In the genomic region with DNA sequence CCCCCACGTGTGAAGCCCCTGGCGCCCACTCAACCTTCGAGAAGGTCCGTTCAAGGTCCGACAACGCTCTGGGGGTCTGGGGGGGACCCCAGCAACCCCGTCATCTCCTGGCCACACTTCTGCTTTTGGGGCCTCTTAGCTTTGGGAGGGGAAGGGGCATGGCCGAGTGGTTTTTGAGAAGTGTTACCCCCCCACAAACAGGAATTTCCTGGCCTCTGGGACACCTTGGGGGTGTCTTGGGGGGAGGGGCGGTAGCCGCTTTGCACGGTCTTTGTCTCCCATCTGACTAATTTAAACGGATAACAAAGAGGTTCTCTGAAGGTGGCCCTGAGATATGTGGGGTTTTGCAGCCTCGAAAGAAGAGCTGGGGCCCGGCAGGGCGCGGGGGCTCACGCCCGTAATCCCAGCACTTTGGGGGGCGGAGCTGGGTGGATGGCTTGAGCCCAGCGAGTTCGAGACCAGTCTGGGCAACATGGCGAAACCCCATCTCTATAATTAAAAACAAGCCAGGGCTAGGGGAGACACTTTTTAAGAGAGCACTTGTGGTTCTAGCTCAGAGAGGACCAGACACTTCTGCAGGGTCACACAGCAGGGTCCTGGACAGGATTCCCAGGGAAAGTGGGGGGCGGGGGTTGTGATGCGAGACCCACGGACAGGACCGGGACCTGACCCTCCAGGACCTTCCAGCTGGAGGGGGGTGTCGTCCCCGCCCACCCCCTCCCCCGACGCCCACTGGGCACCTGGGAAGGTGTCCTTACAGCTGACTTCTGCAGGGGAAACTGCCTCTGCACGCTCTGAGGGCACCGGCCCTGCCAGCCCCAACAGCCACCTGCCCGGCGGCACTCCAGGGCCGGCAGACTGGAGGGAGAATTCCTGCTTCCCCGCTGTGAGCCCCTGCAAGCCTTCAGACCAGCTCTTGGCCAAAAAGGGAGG, we compare ENCODE assay signal across 8 cellular contexts. TPM values are rescaled to one million over a fixed set of nuclear protein-coding genes. Genes with fewer than 3 reads are reported as not detected.
DNase-seq lines count a peak whose midpoint lies in the region; ATAC-seq and TF ChIP-seq lines count a peak whose summit lies in the region.

No MANE protein-coding gene starts in this region.

- H3K4me1 ChIP-seq in neuronal stem cell (ENCODE audit: control insufficient read depth in 2 of 2, insufficient read depth in 1 of 2, low read depth in 1 of 2, low read length in 2 of 2), result peaks cover 5 to 11% of the 10 kb centered on the region in 2 donors

- no peak overlapping the region for H3K4ac ChIP-seq in neuronal stem cell (ENCODE audit: low read length)

- no CpG with 5 or more reads among the region's 36 CpGs for WGBS in neuronal stem cell (ENCODE audit: extremely low coverage in 2 of 2, insufficient read length in 2 of 2, insufficient replicate concordance in 1 of 2), 2 donors

- peak overlapping the region; percentile 75 for H3K23ac ChIP-seq in neuronal stem cell (ENCODE audit: low read depth, low read length, poor library complexity)

- H3K9me3 Mint-ChIP-seq in WTC11, result no peaks in the 10 kb centered on the region

- H3K4me3 ChIP-seq in AG10803 (ENCODE audit: low read length) (peak overlapping the region; percentile 97), neuronal stem cell (ENCODE audit: low read length in 2 of 2) (peak overlapping the region; percentile 97 to 99)

- H2AK5ac ChIP-seq in neuronal stem cell (ENCODE audit: low read depth, low read length), result peak overlapping the region; percentile 96

- peaks cover 3% of the 10 kb centered on the region for H3K4me1 Mint-ChIP-seq in WTC11

- peak overlapping the region; percentile 95 for H2AFZ ChIP-seq in neuronal stem cell (ENCODE audit: low read length)

- H2BK5ac ChIP-seq in neuronal stem cell (ENCODE audit: low read length), result peak overlapping the region; percentile 4

- peak overlapping the region; percentile 90 for H3K9ac ChIP-seq in neuronal stem cell (ENCODE audit: low read depth, low read length, poor library complexity)

- peak overlapping the region; percentile 99 for H2BK120ac ChIP-seq in neuronal stem cell (ENCODE audit: low read depth, low read length)

- peaks cover 9 to 22% of the 10 kb centered on the region in 2 donors for H3K36me3 ChIP-seq in neuronal stem cell (replicated peaks in 1 of 2; ENCODE audit: control insufficient read depth in 2 of 2, insufficient read depth in 2 of 2, low read length in 2 of 2)

- CTCF ChIA-PET in WTC11 (lab: Charles Lee), result interaction anchor here (0.5 to 4.3 kb wide), 13 partner anchors 11 to 508 kb away, joined by 3 to 33 read pairs (median 4); partner anchors contain the start of genes ABCA7 and ARHGAP45

- H3K9me3 ChIP-seq in neuronal stem cell (replicated peaks in 1 of 2; ENCODE audit: control insufficient read depth in 2 of 2, insufficient read depth in 1 of 2, low read depth in 1 of 2, low read length in 2 of 2), result no peaks in the 10 kb centered on the region

- H3K27me3 Mint-ChIP-seq in WTC11 (ENCODE audit: low read depth), result no peaks in the 10 kb centered on the region

- in situ Hi-C loops in GM13976 (cut with MboI; ENCODE audit: low sequenced_read_pairs, unreplicated experiment), result no loop called here

- DNase-seq in AG10803 (ENCODE audit: low read depth) (no peak), HCEC 1CT (peak; percentile 30), WTC11 (ENCODE audit: low spot score) (no peak), fibroblast of gingiva (ENCODE audit: low read depth) (peak; percentile 35), neuronal stem cell (ENCODE audit: low spot score) (peak; percentile 57), AG08395 (ENCODE audit: low spot score) (no peak), GM13976 (ENCODE audit: low spot score) (no peak)

- H3K27me3 ChIP-seq in neuronal stem cell (ENCODE audit: control insufficient read depth in 3 of 3, insufficient read depth in 3 of 3, low read depth in 1 of 3, low read length in 3 of 3), result peaks cover 0 to under 1% (median 0%) of the 10 kb centered on the region in 3 experiments

- peak overlapping the region; percentile 63 for H3K14ac ChIP-seq in neuronal stem cell (ENCODE audit: low read length)

- peak overlapping the region; percentile 88 for H3K27ac Mint-ChIP-seq in WTC11

- no peak overlapping the region for H4K8ac ChIP-seq in neuronal stem cell (ENCODE audit: low read depth, low read length)

- H2BK15ac ChIP-seq in neuronal stem cell (ENCODE audit: low read length), result peak overlapping the region; percentile 85

- H3K36me3 Mint-ChIP-seq in WTC11, result peaks cover 12% of the 10 kb centered on the region

- peak overlapping the region; percentile 93 for H3K27ac ChIP-seq in neuronal stem cell (replicated peaks; ENCODE audit: low read length)

- peak overlapping the region; percentile 92 for H3K4me3 Mint-ChIP-seq in WTC11

- POLR2A ChIA-PET in WTC11 (lab: Charles Lee), result interaction anchor here (0.7 to 6.8 kb wide), 12 partner anchors 8 to 105 kb away, joined by 3 to 70 read pairs (median 4); partner anchors contain the start of genes ABCA7 and ARHGAP45

- peak overlapping the region; percentile 82 for H2BK12ac ChIP-seq in neuronal stem cell (ENCODE audit: low read length)

- peak overlapping the region; percentile 89 for H4K91ac ChIP-seq in neuronal stem cell (ENCODE audit: low read depth, low read length, poor library complexity)

- peak overlapping the region; percentile 97 for H3K18ac ChIP-seq in neuronal stem cell (ENCODE audit: low read length)

- TF ChIP-seq CTCF in AG10803 (conservative IDR thresholded peaks at IDR 0.05; ENCODE audit: low read length), result no peak
- no peak for TF ChIP-seq CTCF in WTC11 (IDR thresholded peaks at IDR 0.05)
- TF ChIP-seq CTCF in GM13976 (IDR thresholded peaks at IDR 0.05; ENCODE audit: borderline replicate concordance, control extremely low read depth, extremely low read depth, insufficient read depth, missing control alignments), result no peak

- ATAC-seq in WTC11 (no peak), GM21423 (IDR thresholded peaks at IDR 0.05; ENCODE audit: unreplicated experiment) (no peak)

- H3K4me2 ChIP-seq in neuronal stem cell (ENCODE audit: insufficient read depth, low read length, poor library complexity, severe bottlenecking), result peak overlapping the region; percentile 81

- peaks cover 10% of the 10 kb centered on the region for H3K79me1 ChIP-seq in neuronal stem cell (ENCODE audit: low read depth, low read length)

TF ChIP-seq in WTC11, 78 proteins besides CTCF, POLR2A, EP300 and RAD21 (continues in another document):
- TF ChIP-seq TEAD4 (CRISPR knock-in tag; IDR thresholded peaks at IDR 0.05) (0 out of 2 replicates have a peak, but pooled peaks have one; percentile 10), IRF2 (CRISPR knock-in tag; IDR thresholded peaks at IDR 0.05; ENCODE audit: borderline replicate concordance, low read depth) (no peak), SMAD4 (CRISPR knock-in tag; IDR thresholded peaks at IDR 0.05) (no peak), NR3C1 (CRISPR knock-in tag; conservative IDR thresholded peaks at IDR 0.05; ENCODE audit: low read depth) (no peak), ZNF317 (CRISPR knock-in tag; IDR thresholded peaks at IDR 0.05; ENCODE audit: borderline replicate concordance, low read depth) (no peak), EMX1 (CRISPR knock-in tag; IDR thresholded peaks at IDR 0.05) (no peak), ZNF671 (CRISPR knock-in tag; IDR thresholded peaks at IDR 0.05) (0 out of 2 replicates have a peak, but pooled peaks have one; percentile 35), ZNF219 (CRISPR knock-in tag; IDR thresholded peaks at IDR 0.05; ENCODE audit: borderline replicate concordance) (no peak), MYBL2 (CRISPR knock-in tag; IDR thresholded peaks at IDR 0.05) (no peak), FOXK1 (CRISPR knock-in tag; IDR thresholded peaks at IDR 0.05) (no peak)
- TF ChIP-seq, protein P1, sequence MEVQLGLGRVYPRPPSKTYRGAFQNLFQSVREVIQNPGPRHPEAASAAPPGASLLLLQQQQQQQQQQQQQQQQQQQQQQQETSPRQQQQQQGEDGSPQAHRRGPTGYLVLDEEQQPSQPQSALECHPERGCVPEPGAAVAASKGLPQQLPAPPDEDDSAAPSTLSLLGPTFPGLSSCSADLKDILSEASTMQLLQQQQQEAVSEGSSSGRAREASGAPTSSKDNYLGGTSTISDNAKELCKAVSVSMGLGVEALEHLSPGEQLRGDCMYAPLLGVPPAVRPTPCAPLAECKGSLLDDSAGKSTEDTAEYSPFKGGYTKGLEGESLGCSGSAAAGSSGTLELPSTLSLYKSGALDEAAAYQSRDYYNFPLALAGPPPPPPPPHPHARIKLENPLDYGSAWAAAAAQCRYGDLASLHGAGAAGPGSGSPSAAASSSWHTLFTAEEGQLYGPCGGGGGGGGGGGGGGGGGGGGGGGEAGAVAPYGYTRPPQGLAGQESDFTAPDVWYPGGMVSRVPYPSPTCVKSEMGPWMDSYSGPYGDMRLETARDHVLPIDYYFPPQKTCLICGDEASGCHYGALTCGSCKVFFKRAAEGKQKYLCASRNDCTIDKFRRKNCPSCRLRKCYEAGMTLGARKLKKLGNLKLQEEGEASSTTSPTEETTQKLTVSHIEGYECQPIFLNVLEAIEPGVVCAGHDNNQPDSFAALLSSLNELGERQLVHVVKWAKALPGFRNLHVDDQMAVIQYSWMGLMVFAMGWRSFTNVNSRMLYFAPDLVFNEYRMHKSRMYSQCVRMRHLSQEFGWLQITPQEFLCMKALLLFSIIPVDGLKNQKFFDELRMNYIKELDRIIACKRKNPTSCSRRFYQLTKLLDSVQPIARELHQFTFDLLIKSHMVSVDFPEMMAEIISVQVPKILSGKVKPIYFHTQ (CRISPR knock-in tag; IDR thresholded peaks at IDR 0.05), result no peak

RNA-seq across cellular contexts. Expression of gene CNN2, which starts 0.9 kb away (rescaled TPM):
- total RNA-seq in WTC11 (2021), result 387 to 391 TPM (median 390 TPM) in 3 replicates
- polyA plus RNA-seq in neuronal stem cell (2013, experiment 1 of 2), result 235 TPM
- 243 TPM for polyA plus RNA-seq in neuronal stem cell (2013, experiment 2 of 2)

RNA-seq across cellular contexts. Expression of gene RNU6-2, which starts 6.0 kb away (rescaled TPM):
- total RNA-seq in WTC11 (2021), result not detected in 3 replicates
- polyA plus RNA-seq in neuronal stem cell (2013, experiment 1 of 2), result not detected
- not detected for polyA plus RNA-seq in neuronal stem cell (2013, experiment 2 of 2)

RNA-seq across cellular contexts. Expression of gene TMEM259, which starts 6.4 kb away (rescaled TPM):
- total RNA-seq in WTC11 (2021), result 176 to 202 TPM (median 191 TPM) in 3 replicates
- 113 TPM for polyA plus RNA-seq in neuronal stem cell (2013, experiment 1 of 2)
- 111 TPM for polyA plus RNA-seq in neuronal stem cell (2013, experiment 2 of 2)

RNA-seq across cellular contexts. Expression of gene ABCA7, which starts 12.6 kb away (rescaled TPM):
- 40.3 to 45.0 TPM (median 41.3 TPM) in 3 replicates for total RNA-seq in WTC11 (2021)
- 9.4 TPM for polyA plus RNA-seq in neuronal stem cell (2013, experiment 1 of 2)
- 8.0 TPM for polyA plus RNA-seq in neuronal stem cell (2013, experiment 2 of 2)

RNA-seq across cellular contexts. Expression of gene GRIN3B, which starts 27.1 kb away (rescaled TPM):
- total RNA-seq in WTC11 (2021), result 1.9 to 2.5 TPM (median 2.4 TPM) in 3 replicates
- 4.2 TPM for polyA plus RNA-seq in neuronal stem cell (2013, experiment 1 of 2)
- polyA plus RNA-seq in neuronal stem cell (2013, experiment 2 of 2), result 3.9 TPM

Comparison
In these comparisons a context has a peak if more than half of its experiments do, and no peak if none do; other contexts are left out.
1. DNase-seq: peak in HCEC 1CT (single experiment), fibroblast of gingiva (single experiment) and neuronal stem cell (single experiment); none in AG10803 (single experiment), WTC11 (single experiment), AG08395 (single experiment) and GM13976 (single experiment).